33 cellular contexts compared by ENCODE assay signal in the genomic region with DNA sequence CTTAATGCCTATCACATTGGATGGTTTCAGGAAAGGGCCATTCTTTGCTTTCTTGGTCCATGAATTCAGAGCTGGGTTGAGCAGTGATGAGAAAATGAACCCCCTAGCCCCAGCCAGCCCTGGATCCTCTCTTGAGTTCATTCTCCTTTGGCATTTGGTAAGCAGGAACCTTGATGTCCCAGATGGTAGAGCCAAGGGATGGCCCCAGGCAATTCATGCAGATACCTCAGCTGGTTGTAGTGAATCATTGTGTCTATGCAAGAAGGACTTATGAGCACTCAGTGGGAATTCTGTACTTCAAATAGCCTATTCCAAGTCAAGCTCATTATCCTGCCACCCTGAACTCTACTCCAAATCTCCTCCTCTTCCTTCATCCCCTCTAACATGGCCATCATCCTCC.
"Had no signal": no experiment of that assay in that cellular context is flagged by ENCODE, and none has a peak within 500 bp of the region (broad histone marks: within the 10 kb centered on the region; RNA-seq: fewer than 3 reads in every experiment).

No MANE protein-coding gene starts in this region.

- H3K4me1 ChIP-seq: adrenal gland, body of pancreas, SJSA1 had no signal

- H3K4me1 Mint-ChIP-seq: activated CD4-positive, alpha-beta T cell treated with anti-CD3 and anti-CD28 coated beads, Interleukin-2, amount 10 ng/mL, durations not matched to agents 24 days and 14 days had no signal

- ATAC-seq: activated CD8-positive, alpha-beta T cell treated with anti-CD3 and anti-CD28 coated beads, Interleukin-2, amount 10 ng/mL, durations not matched to agents 7 days and 5 days; activated naive CD4-positive, alpha-beta T cell treated with anti-CD3 and anti-CD28 coated beads, Interleukin-2, amount 50 U/mL, for 72 hours; activated T-cell treated with anti-CD3 and anti-CD28 coated beads, Interleukin-2, amount 50 U/mL, for 4 hours; body of pancreas; Panc1 had no signal

- H3K27me3 Mint-ChIP-seq: activated CD4-positive, alpha-beta T cell treated with anti-CD3 and anti-CD28 coated beads, Interleukin-2, amount 10 ng/mL, durations not matched to agents 24 days and 14 days had no signal

- H3K27ac ChIP-seq: adrenal gland, body of pancreas, SJSA1 had no signal

- H3K9me3 Mint-ChIP-seq: activated CD4-positive, alpha-beta T cell treated with anti-CD3 and anti-CD28 coated beads, Interleukin-2, amount 10 ng/mL, durations not matched to agents 24 days and 14 days; activated naive CD4-positive, alpha-beta T cell treated with anti-CD3 and anti-CD28 coated beads for 36 hours; activated T-cell treated with anti-CD3 and anti-CD28 coated beads, Interleukin-2, amount 50 U/mL, for 4 hours; activated T-helper 1 cell treated with anti-CD3 and anti-CD28 coated beads, Interleukin-12 subunit alpha, Interleukin-12 subunit beta, Interleukin-2, Interleukin-4 antibody, amounts not matched to agents 30 ng/mL and 10 ng/mL and 1 ng/mL, durations not matched to agents 14 hours and 24 hours and 36 hours; T-helper 1 cell treated with Interleukin-12 subunit alpha and Interleukin-12 subunit beta and Interleukin-4 antibody, amounts not matched to agents 30 μg/mL and 1 μg/mL, for 36 hours; T-helper 2 cell treated with Interferon-gamma antibody and Interleukin-4, amounts not matched to agents 5 μg/mL and 100 μg/mL, for 36 hours had no signal

- H3K27ac Mint-ChIP-seq: activated CD4-positive, alpha-beta T cell treated with anti-CD3 and anti-CD28 coated beads, Interleukin-2, amount 10 ng/mL, durations not matched to agents 24 days and 14 days; activated CD8-positive, alpha-beta T cell treated with anti-CD3 and anti-CD28 coated beads, Interleukin-2, amount 10 ng/mL, durations not matched to agents 7 days and 5 days; activated naive CD4-positive, alpha-beta T cell treated with anti-CD3 and anti-CD28 coated beads for 36 hours; activated naive CD4-positive, alpha-beta T cell treated with anti-CD3 and anti-CD28 coated beads, Interleukin-2, amount 50 U/mL, for 72 hours; activated T-helper 1 cell treated with anti-CD3 and anti-CD28 coated beads, Interleukin-12 subunit alpha, Interleukin-12 subunit beta, Interleukin-2, Interleukin-4 antibody, amounts not matched to agents 30 ng/mL and 10 ng/mL and 1 ng/mL, durations not matched to agents 14 hours and 24 hours and 36 hours; T-helper 1 cell treated with Interleukin-12 subunit alpha and Interleukin-12 subunit beta and Interleukin-4 antibody, amounts not matched to agents 30 μg/mL and 1 μg/mL, for 36 hours; T-helper 2 cell treated with Interferon-gamma antibody and Interleukin-4, amounts not matched to agents 5 μg/mL and 100 μg/mL, for 36 hours had no signal

- H3K9ac ChIP-seq: SK-N-SH had no signal

- H3K4me3 ChIP-seq: adrenal gland, body of pancreas, MG63, SJSA1 had no signal

- H3K36me3 ChIP-seq: adrenal gland, MG63, SJSA1 had no signal

- H3K27me3 ChIP-seq: adrenal gland, body of pancreas, MG63, SJSA1 had no signal

- H3K4me2 ChIP-seq: SK-N-SH had no signal

- H3K4me3 Mint-ChIP-seq: activated CD4-positive, alpha-beta T cell treated with anti-CD3 and anti-CD28 coated beads, Interleukin-2, amount 10 ng/mL, durations not matched to agents 24 days and 14 days; activated CD8-positive, alpha-beta T cell treated with anti-CD3 and anti-CD28 coated beads, Interleukin-2, amount 10 ng/mL, durations not matched to agents 7 days and 5 days; activated naive CD4-positive, alpha-beta T cell treated with anti-CD3 and anti-CD28 coated beads for 36 hours; activated T-cell treated with anti-CD3 and anti-CD28 coated beads, Interleukin-2, amount 50 U/mL, for 4 hours; activated T-helper 1 cell treated with anti-CD3 and anti-CD28 coated beads, Interleukin-12 subunit alpha, Interleukin-12 subunit beta, Interleukin-2, Interleukin-4 antibody, amounts not matched to agents 30 ng/mL and 10 ng/mL and 1 ng/mL, durations not matched to agents 14 hours and 24 hours and 36 hours; T-helper 1 cell treated with Interleukin-12 subunit alpha and Interleukin-12 subunit beta and Interleukin-4 antibody, amounts not matched to agents 30 μg/mL and 1 μg/mL, for 36 hours; T-helper 2 cell treated with Interferon-gamma antibody and Interleukin-4, amounts not matched to agents 5 μg/mL and 100 μg/mL, for 36 hours had no signal

- DNase-seq: activated CD4-positive, alpha-beta T cell treated with anti-CD3 and anti-CD28 coated beads, Interleukin-2, amount 10 ng/mL, durations not matched to agents 24 days and 14 days; activated CD4-positive, alpha-beta T cell treated with anti-CD3 and anti-CD28 coated beads, Interleukin-2, amount 50 U/mL, for 4 hours; activated CD8-positive, alpha-beta memory T cell treated with anti-CD3 and anti-CD28 coated beads, Interleukin-2, amount 50 U/mL, for 4 hours; activated CD8-positive, alpha-beta T cell treated with anti-CD3 and anti-CD28 coated beads, Interleukin-2, amount 10 ng/mL, durations not matched to agents 7 days and 5 days; activated gamma-delta T cell treated with Interleukin-2 at 50 U/mL for 16 hours; activated naive CD4-positive, alpha-beta T cell treated with anti-CD3 and anti-CD28 coated beads for 36 hours; activated T-cell treated with anti-CD3 and anti-CD28 coated beads for 4 hours; activated T-cell treated with anti-CD3 and anti-CD28 coated beads, Interleukin-2, amount 50 U/mL, for 4 hours; adrenal gland; body of pancreas; central memory CD4-positive, alpha-beta T cell; Kasumi-1; KG1; MG63; NCI-H1048; NCI-H1105 treated with DMSO at 0.1 percent for 48 hours; NCI-H1436; NCI-H1694; NCI-H1930; NCI-H2081 treated with DMSO at 0.1 percent for 48 hours; NCI-H226; NCI-H446 treated with DMSO at 0.1 percent for 48 hours; NCI-H524; NCI-H69; RPMI8226; SHP77 treated with DMSO at 0.1 percent for 48 hours; SK-N-SH had no signal
